Comparison of ENCODE assay signal across 14 cellular contexts in the genomic region with DNA sequence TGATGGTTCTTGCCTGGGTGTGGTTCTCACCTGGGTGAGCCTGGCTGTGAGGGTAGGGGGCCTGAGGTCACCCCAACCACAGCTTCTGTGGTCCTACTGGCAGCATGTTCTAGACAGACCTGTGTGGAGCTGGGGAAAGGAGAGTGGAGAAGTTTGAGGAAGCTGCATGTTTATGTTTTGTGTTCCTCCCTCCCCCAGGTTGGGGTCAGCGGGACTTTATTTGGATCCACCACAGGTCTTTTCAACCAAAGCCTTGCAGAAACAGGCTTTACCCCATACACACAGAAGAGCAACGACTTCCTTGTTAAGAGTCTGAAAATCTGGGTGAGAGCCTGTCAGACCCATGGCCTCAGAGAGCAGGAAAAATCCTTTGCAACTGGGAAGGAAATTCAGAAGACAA. TPM values are rescaled to one million over a fixed set of nuclear protein-coding genes. Genes with fewer than 3 reads are reported as not detected.
DNase-seq lines count a peak whose midpoint lies in the region; ATAC-seq, FAIRE-seq and TF ChIP-seq lines count a peak whose summit lies in the region.
"Had no signal": no experiment of that assay in that cellular context is flagged by ENCODE, and none has a peak within 500 bp of the region (broad histone marks: within the 10 kb centered on the region; RNA-seq: fewer than 3 reads in every experiment).

No MANE protein-coding gene starts in this region.

- H3K9me3 ChIP-seq in OCI-LY1 (ENCODE audit: low read length) (no peaks in the 10 kb centered on the region), H1 (ENCODE audit: insufficient read depth in 2 of 2, low read depth in 1 of 2, low read length in 1 of 2) (no peaks in the 10 kb centered on the region), muscle layer of colon (ENCODE audit: low read length) (no peaks in the 10 kb centered on the region), thyroid gland (no peaks in the 10 kb centered on the region)

- peak overlapping the region; percentile 71 for H3K18ac ChIP-seq in H1 (ENCODE audit: extremely low read depth, low read length)

- POLR2A ChIA-PET in H1 (lab: Charles Lee; ENCODE audit: partially characterized antibody) (interaction anchor here (1.1 to 11.6 kb wide), 5 partner anchors 7 to 79 kb away, joined by 3 to 203 read pairs (median 5); no protein-coding TSS in a partner anchor), HEK293T (lab: Yijun Ruan, JAX) (no interaction called here)

- 45% methylated on average over 2 of the region's 2 CpGs; no CpG with 5 or more reads in 1 of the 2 experiments for WGBS in H1 (ENCODE audit: extremely low coverage in 1 of 2, insufficient coverage in 1 of 2, insufficient read length in 1 of 2, insufficient replicate concordance in 2 of 2, low coverage in 1 of 2, low lambda C conversion rate in 2 of 2, missing lambda C conversion rate in 1 of 2), 2 experiments
- WGBS in thyroid gland, 2 donors = 44 to 50% methylated on average over 2 of the region's 2 CpGs

- H3F3A ChIP-seq in OCI-LY1 (ENCODE audit: insufficient read depth, low read length) = no peaks in the 10 kb centered on the region

- DNase-seq in H1 (ENCODE audit: low read depth in 1 of 2, low spot score in 2 of 2) (no peak), thyroid gland (no peak), HEK293T (ENCODE audit: extremely low spot score) (no peak), NCI-H2227 treated with DMSO at 0.1 percent for 48 hours (lab: John Stamatoyannopoulos, UW) (no peak)
- DNase-seq: activated CD4-positive, alpha-beta memory T cell treated with anti-CD3 and anti-CD28 coated beads, Interleukin-2, amount 10 ng/mL, durations not matched to agents 7 days and 5 days; CD4-positive, alpha-beta memory T cell; glutamatergic neuron; stimulated activated CD4-positive, alpha-beta T cell treated with anti-CD3 and anti-CD28 coated beads, Interleukin-12 subunit alpha, Interleukin-12 subunit beta, amount 100 ng/mL, for 4 hours had no signal

- peak overlapping the region; percentile 98; the same call in 1 of the 2 replicates for H2BK20ac ChIP-seq in H1 (ENCODE audit: low read length)

- H4K5ac ChIP-seq in H1 (ENCODE audit: insufficient read length, low read depth, low read length) = peak overlapping the region; percentile 71

- no peak overlapping the region for H3K56ac ChIP-seq in H1 (replicated peaks; ENCODE audit: insufficient read length, low read depth, low read length)

- no peaks in the 10 kb centered on the region for H3K36me3 ChIP-seq in OCI-LY1 (ENCODE audit: insufficient read depth, low read length)
- no peaks in the 10 kb centered on the region for H3K36me3 ChIP-seq in H1 (ENCODE audit: control insufficient read depth in 2 of 4, insufficient read depth in 4 of 4, low read length in 3 of 4)
- peaks cover 4% of the 10 kb centered on the region for H3K36me3 ChIP-seq in muscle layer of colon (ENCODE audit: insufficient read depth, low read length)
- no peaks in the 10 kb centered on the region for H3K36me3 ChIP-seq in thyroid gland

- H3K79me1 ChIP-seq in H1 (ENCODE audit: low read depth, low read length) = peaks cover 16% of the 10 kb centered on the region; the same call in 1 of the 2 replicates

- H3K23ac ChIP-seq in H1 (ENCODE audit: insufficient read length) = peak overlapping the region; percentile 5

- H3K79me2 ChIP-seq in OCI-LY1 (ENCODE audit: insufficient read depth, low read length) = 0 out of 2 replicates have a peak, but pooled peaks cover 10% of the 10 kb centered on the region
- peaks cover 7 to 78% of the 10 kb centered on the region in 2 experiments; a peak in 3 of 4 replicates for H3K79me2 ChIP-seq in H1 (ENCODE audit: control insufficient read depth in 1 of 2, insufficient read depth in 2 of 2, low read length in 2 of 2)

- intact Hi-C loops in thyroid gland (cut with DNase I) = no loop called here

- H3K9me2 ChIP-seq in OCI-LY1 (ENCODE audit: low read depth, low read length) = no peaks in the 10 kb centered on the region

- no peak overlapping the region for H4K8ac ChIP-seq in H1 (ENCODE audit: extremely low read depth, insufficient read depth, low read length)

- TF ChIP-seq EP300 in H1 (IDR thresholded peaks at IDR 0.05; ENCODE audit: borderline replicate concordance in 1 of 2, low read depth in 2 of 2, low read length in 2 of 2) = no peak

- peaks cover 6% of the 10 kb centered on the region; the same call in 1 of the 2 replicates for H3K23me2 ChIP-seq in H1 (ENCODE audit: low read depth, low read length)

- H3K14ac ChIP-seq in H1 (ENCODE audit: insufficient read length) = no peak overlapping the region

- peak overlapping the region; percentile 85 for H3K27ac ChIP-seq in OCI-LY1 (ENCODE audit: low read depth, low read length, poor library complexity, severe bottlenecking)
- peak overlapping the region; percentile 19; the same call in 1 of the 2 replicates for H3K27ac ChIP-seq in H1 (ENCODE audit: low read depth, low read length)
- peak overlapping the region; percentile 93 for H3K27ac ChIP-seq in muscle layer of colon (ENCODE audit: low read depth, low read length)
- peak overlapping the region; percentile 98 to 99 (median 99) for H3K27ac ChIP-seq in thyroid gland
- H3K27ac ChIP-seq: KMS-11, PC-9 had no signal

- TF ChIP-seq POLR2A in H1 (IDR thresholded peaks at IDR 0.05; ENCODE audit: control extremely low read depth in 1 of 2, low read depth in 2 of 2, low read length in 2 of 2) (no peak), thyroid gland (IDR thresholded peaks at IDR 0.05) (no peak)

- H2BK15ac ChIP-seq in H1 (ENCODE audit: low read length) = 0 out of 2 replicates have a peak overlapping the region, but pooled peaks have one; percentile 12

- peaks cover 86% of the 10 kb centered on the region for H3K4me1 ChIP-seq in OCI-LY1 (ENCODE audit: insufficient read depth, low read length, severe bottlenecking)
- H3K4me1 ChIP-seq in H1 (replicated peaks in 1 of 4; ENCODE audit: control insufficient read depth in 3 of 4, insufficient read depth in 4 of 4, low read length in 3 of 4) = peaks cover 22 to 52% (median 36%) of the 10 kb centered on the region in 4 experiments
- H3K4me1 ChIP-seq in muscle layer of colon (ENCODE audit: insufficient read depth, low read length) = peaks cover 85% of the 10 kb centered on the region
- peaks cover 91 to 95% of the 10 kb centered on the region in 2 donors for H3K4me1 ChIP-seq in thyroid gland

- H3K9ac ChIP-seq in OCI-LY1 (ENCODE audit: low read length) (no peak overlapping the region; the same call in 1 of the 2 replicates), H1 (replicated peaks in 1 of 4; ENCODE audit: extremely low read depth in 1 of 4, low read depth in 3 of 4, low read length in 3 of 4) (0 out of 7 replicates have a peak overlapping the region, but pooled peaks of 1 of the 4 experiments have one; percentile 35), muscle layer of colon (ENCODE audit: low read length) (peak overlapping the region; percentile 31)
- H3K9ac ChIP-seq: KMS-11 had no signal

- H4K20me1 ChIP-seq in OCI-LY1 (ENCODE audit: insufficient read depth, low read length) (no peaks in the 10 kb centered on the region), H1 (replicated peaks in 1 of 2; ENCODE audit: control insufficient read depth in 1 of 2, insufficient read depth in 2 of 2, low read length in 2 of 2) (peaks cover 0 to 2% of the 10 kb centered on the region in 2 experiments)

- TF ChIP-seq CTCF in OCI-LY1 (IDR thresholded peaks at IDR 0.05; ENCODE audit: low read length) (no peak), H1 (IDR thresholded peaks at IDR 0.05; ENCODE audit: control extremely low read depth in 1 of 3, insufficient read depth in 1 of 3, low read depth in 1 of 3, low read length in 3 of 3) (no peak; a peak in 1 of 4 replicates), thyroid gland (IDR thresholded peaks at IDR 0.05) (no peak)

- ATAC-seq in GM21619 (IDR thresholded peaks at IDR 0.05; ENCODE audit: unreplicated experiment) = no peak

- peak overlapping the region; percentile 99 for H2BK5ac ChIP-seq in H1 (ENCODE audit: low read depth, low read length)

- peak overlapping the region; percentile 98; the same call in 1 of the 2 replicates for H2AK5ac ChIP-seq in H1 (ENCODE audit: low read depth, low read length)

- CTCF ChIA-PET in H1 (lab: Charles Lee; ENCODE audit: partially characterized antibody) (interaction anchor here (0.5 to 26.9 kb wide), 8 partner anchors 10 to 147 kb away, joined by 3 to 433 read pairs (median 11); no protein-coding TSS in a partner anchor), HEK293T (lab: Yijun Ruan, JAX) (interaction anchor here (1.0 to 1.7 kb wide), 3 partner anchors 9 to 73 kb away, joined by 4 to 5 read pairs (median 5); no protein-coding TSS in a partner anchor)

- peak overlapping the region; percentile 44; the same call in 1 of the 2 replicates for H3K4me2 ChIP-seq in OCI-LY1 (ENCODE audit: low read length)
- peak overlapping the region; percentile 43 to 50; a peak in 3 of 4 replicates for H3K4me2 ChIP-seq in H1 (ENCODE audit: insufficient read depth in 1 of 2, low read depth in 2 of 2, low read length in 2 of 2)
- H3K4me2 ChIP-seq: KMS-11, PC-9 had no signal

- TF ChIP-seq RAD21 in H1 (IDR thresholded peaks at IDR 0.05 in 1 of 2, conservative IDR thresholded peaks at IDR 0.05 in 1 of 2; ENCODE audit: low read depth in 2 of 2, low read length in 2 of 2) = no peak

- no peak for FAIRE-seq in H1 (lab: Jason Lieb, UNC)
- FAIRE-seq: GM18507 had no signal

- H2AFZ ChIP-seq in OCI-LY1 (ENCODE audit: low read length) = no peak overlapping the region
- H2AFZ ChIP-seq in H1 (ENCODE audit: low read length) = no peak overlapping the region
- H2AFZ ChIP-seq: PC-9 had no signal

- H2BK120ac ChIP-seq in H1 (replicated peaks; ENCODE audit: low read depth, low read length) = peak overlapping the region; percentile 89

- H3K4me3 ChIP-seq in OCI-LY1 (ENCODE audit: low read depth, low read length, poor library complexity, severe bottlenecking) = no peak overlapping the region
- 0 out of 8 replicates have a peak overlapping the region, but pooled peaks of 1 of the 4 experiments have one; percentile 6 for H3K4me3 ChIP-seq in H1 (ENCODE audit: extremely low read depth in 1 of 4, insufficient read depth in 2 of 4, low read depth in 3 of 4, low read length in 4 of 4)
- peak overlapping the region in 1 of 2 donors; percentile 24 for H3K4me3 ChIP-seq in muscle layer of colon (ENCODE audit: low read depth in 1 of 2, low read length in 2 of 2)
- H3K4me3 ChIP-seq in thyroid gland (replicated peaks in 1 of 3) = no peak overlapping the region
- H3K4me3 ChIP-seq: PC-9 had no signal

- H3K27me3 ChIP-seq in OCI-LY1 (ENCODE audit: insufficient read depth, low read length) (no peaks in the 10 kb centered on the region), H1 (replicated peaks in 1 of 4; ENCODE audit: control insufficient read depth in 3 of 4, extremely low read depth in 1 of 4, insufficient read depth in 3 of 4, low read length in 3 of 4) (no peaks in the 10 kb centered on the region; a peak in 1 of 7 replicates), muscle layer of colon (ENCODE audit: control insufficient read depth in 1 of 2, insufficient read depth in 2 of 2, low read length in 2 of 2) (no peaks in the 10 kb centered on the region), thyroid gland (no peaks in the 10 kb centered on the region)

- H4K91ac ChIP-seq in H1 (replicated peaks; ENCODE audit: insufficient read length, low read length) = peak overlapping the region; percentile 94

- H2BK12ac ChIP-seq in H1 (ENCODE audit: low read depth, low read length) = peak overlapping the region; percentile 91; the same call in 1 of the 2 replicates

- H3K4ac ChIP-seq in H1 (replicated peaks; ENCODE audit: insufficient read length, low read depth, low read length) = peak overlapping the region; percentile 76

RNA-seq across cellular contexts. Expression of a gene that starts 5.6 kb away (rescaled TPM):
- 164 and 168 TPM in 2 replicates for total RNA-seq in H1 (2021; fragmentation: NEBNext Ultra II Directional; extraction: Animal tissue kit (Norgen Biotek cat#: 25700))
- polyA plus RNA-seq in H1 (2011; rRNA removed) = 173 and 319 TPM in 2 replicates
- polyA plus RNA-seq in H1 (2011; cell fraction: cytosol; rRNA removed) = 270 TPM
- polyA plus RNA-seq in H1 (2011; cell fraction: nucleus; rRNA removed) = 124 TPM
- 202 to 227 TPM (median 219 TPM) in 4 replicates for polyA plus RNA-seq in H1 (2012, experiment 1 of 2)
- polyA plus RNA-seq in H1 (2012, experiment 2 of 2) = 250 TPM
- polyA plus RNA-seq in H1 (2013, experiment 1 of 2) = 461 TPM
- 438 TPM for polyA plus RNA-seq in H1 (2013, experiment 2 of 2)
- polyA minus RNA-seq in H1 (2011; rRNA and poly(A)+ RNA removed) = 187 and 223 TPM in 2 replicates
- 121 TPM for polyA minus RNA-seq in H1 (2011; cell fraction: cytosol; rRNA and poly(A)+ RNA removed)
- polyA minus RNA-seq in H1 (2011; cell fraction: nucleus; rRNA and poly(A)+ RNA removed) = 81.6 TPM
- total RNA-seq in thyroid gland = 100 to 1,000 TPM; 367 to 494 (median 375) TPM

Comparison
In these comparisons a context has a peak if more than half of its experiments do, and no peak if none do; other contexts are left out.
1. H3K27ac ChIP-seq: peak in every context shown above with its lines; median percentile 99 in thyroid gland; 93 in muscle layer of colon; 85 in OCI-LY1; 19 in H1.